In genomic region chr18:10023853-10024638, GRCh38 we compare ENCODE assay signal across 14 cellular contexts.
DNase-seq lines count a peak whose midpoint lies in the region; ATAC-seq and TF ChIP-seq lines count a peak whose summit lies in the region.
"Had no signal": no experiment of that assay in that cellular context is flagged by ENCODE, and none has a peak within 500 bp of the region (broad histone marks: within the 10 kb centered on the region; RNA-seq: fewer than 3 reads in every experiment).

No MANE protein-coding gene starts in this region.

- TF ChIP-seq CTCF in 22Rv1 (IDR thresholded peaks at IDR 0.05) (no peak), left lung (IDR thresholded peaks at IDR 0.05) (no peak)

- H3K36me3 ChIP-seq in left lung (no peaks in the 10 kb centered on the region), mesendoderm (ENCODE audit: control insufficient read depth, insufficient read depth, low read length) (no peaks in the 10 kb centered on the region)
- no peaks in the 10 kb centered on the region for H3K36me3 ChIP-seq in CD4-positive, alpha-beta memory T cell (ENCODE audit: insufficient read depth, low read length)
- H3K36me3 ChIP-seq: neutrophil, stomach had no signal

- H3K4me3 ChIP-seq in left lung, result no peak overlapping the region
- H3K4me3 ChIP-seq in CD4-positive, alpha-beta memory T cell (ENCODE audit: low read length in 2 of 2), result no peak overlapping the region
- H3K4me3 ChIP-seq in mesendoderm (ENCODE audit: low read length), result no peak overlapping the region
- H3K4me3 ChIP-seq: stomach had no signal

- no peak overlapping the region for H3K27ac Mint-ChIP-seq in CD4-positive, alpha-beta memory T cell

- H4K8ac ChIP-seq in mesendoderm (ENCODE audit: low read depth, low read length), result no peak overlapping the region

- WGBS in mesendoderm (ENCODE audit: extremely low coverage, insufficient coverage, low lambda C conversion rate), result no CpG with 5 or more reads among the region's 10 CpGs

- ATAC-seq in left lung, result peak; percentile 85

- H3K23ac ChIP-seq in mesendoderm (ENCODE audit: low read length), result no peak overlapping the region

- H3K79me1 ChIP-seq in mesendoderm (ENCODE audit: low read length), result no peaks in the 10 kb centered on the region

- no peaks in the 10 kb centered on the region for H3K4me1 Mint-ChIP-seq in CD4-positive, alpha-beta memory T cell

- DNase-seq in NCI-H1092 (lab: John Stamatoyannopoulos, UW) (peak; percentile 83), NCI-H345 treated with DMSO at 0.1 percent for 48 hours (lab: John Stamatoyannopoulos, UW; ENCODE audit: unreplicated experiment) (peak; percentile 61), left lung (peak in 1 of 2 donors; percentile 62), mesendoderm (no peak), hypothalamus (lab: John Stamatoyannopoulos, UW) (no peak), superior temporal gyrus (ENCODE audit: extremely low spot score) (no peak)
- no peak for DNase-seq in CD4-positive, alpha-beta memory T cell
- DNase-seq: ACHN, activated gamma-delta T cell treated with Interleukin-2 at 50 U/mL for 16 hours, hippocampal formation, stomach had no signal

- no peak overlapping the region for H2BK15ac ChIP-seq in mesendoderm (replicated peaks; ENCODE audit: low read depth)

- H3K9me3 ChIP-seq in left lung, result no peaks in the 10 kb centered on the region
- no peaks in the 10 kb centered on the region for H3K9me3 ChIP-seq in CD4-positive, alpha-beta memory T cell (ENCODE audit: control insufficient read depth in 1 of 2, low read length in 2 of 2)
- H3K9me3 ChIP-seq: neutrophil, stomach had no signal

- H4K5ac ChIP-seq in mesendoderm (ENCODE audit: low read length), result no peak overlapping the region

- peaks cover 0 to 4% (median 0%) of the 10 kb centered on the region in 8 donors for H3K9me3 Mint-ChIP-seq in CD4-positive, alpha-beta memory T cell

- peaks cover 2 to 4% of the 10 kb centered on the region in 2 donors for H3K27me3 Mint-ChIP-seq in CD4-positive, alpha-beta memory T cell

- H3K4ac ChIP-seq in mesendoderm (ENCODE audit: low read depth, low read length), result no peak overlapping the region

- peak overlapping the region; percentile 30; the same call in 1 of the 2 replicates for H3K27ac ChIP-seq in 22Rv1
- H3K27ac ChIP-seq in left lung, result peak overlapping the region in 1 of 2 donors; percentile 16
- H3K27ac ChIP-seq in CD4-positive, alpha-beta memory T cell (ENCODE audit: low read depth, low read length), result no peak overlapping the region
- H3K27ac ChIP-seq in mesendoderm (ENCODE audit: low read depth, low read length), result no peak overlapping the region
- H3K27ac ChIP-seq: neutrophil, stomach, VCaP had no signal

- H3K27me3 ChIP-seq in left lung (no peaks in the 10 kb centered on the region), mesendoderm (ENCODE audit: insufficient read depth, low read length, poor library complexity) (no peaks in the 10 kb centered on the region)
- no peaks in the 10 kb centered on the region for H3K27me3 ChIP-seq in CD4-positive, alpha-beta memory T cell (ENCODE audit: insufficient read depth, low read length)
- H3K27me3 ChIP-seq: neutrophil, stomach had no signal

- H3K36me3 Mint-ChIP-seq in CD4-positive, alpha-beta memory T cell, result no peaks in the 10 kb centered on the region

- H3K4me1 ChIP-seq in left lung, result peaks cover 5 to 22% of the 10 kb centered on the region in 2 donors
- no peaks in the 10 kb centered on the region for H3K4me1 ChIP-seq in CD4-positive, alpha-beta memory T cell (ENCODE audit: insufficient read depth, low read length)
- H3K4me1 ChIP-seq in mesendoderm (ENCODE audit: control insufficient read depth, low read depth, low read length), result no peaks in the 10 kb centered on the region
- H3K4me1 ChIP-seq: stomach had no signal

- no peak overlapping the region for H3K4me3 Mint-ChIP-seq in CD4-positive, alpha-beta memory T cell

- POLR2A ChIA-PET in CD4-positive, alpha-beta memory T cell (lab: Charles Lee; ENCODE audit: partially characterized antibody), result no interaction called here

- intact Hi-C loops in left lung (cut with DNase I), result no loop called here
- intact Hi-C loops in CD4-positive, alpha-beta memory T cell (cut with micrococcal nuclease), result no loop called here

- no peak overlapping the region for H3K4me2 ChIP-seq in mesendoderm (ENCODE audit: low read length)

- H2BK120ac ChIP-seq in mesendoderm (ENCODE audit: low read depth, low read length), result no peak overlapping the region

- H2BK5ac ChIP-seq in mesendoderm (ENCODE audit: low read length), result no peak overlapping the region

- CTCF ChIA-PET in CD4-positive, alpha-beta memory T cell (lab: Charles Lee; ENCODE audit: partially characterized antibody), result no interaction called here

- H3K18ac ChIP-seq in mesendoderm (ENCODE audit: low read length), result no peak overlapping the region

- H3K56ac ChIP-seq in mesendoderm (ENCODE audit: low read length), result no peak overlapping the region

- H2AK5ac ChIP-seq in mesendoderm (ENCODE audit: low read length), result no peak overlapping the region

- H3K9ac ChIP-seq in mesendoderm (ENCODE audit: low read length), result no peak overlapping the region

- no peaks in the 10 kb centered on the region for H3K79me2 ChIP-seq in mesendoderm (ENCODE audit: control insufficient read depth, insufficient read depth, low read length)

Comparison
In these comparisons a context has a peak if more than half of its experiments do, and no peak if none do; other contexts are left out.
1. DNase-seq: peak in NCI-H1092 (single experiment) and NCI-H345 treated with DMSO at 0.1 percent for 48 hours (single experiment); none in CD4-positive, alpha-beta memory T cell (0 of 5), mesendoderm (single experiment), hypothalamus (0 of 51) and superior temporal gyrus (single experiment).